Comparison of ENCODE assay signal across 19 cellular contexts in genomic region chr13:27634791-27635190, GRCh38.
"Had no signal": no experiment of that assay in that cellular context is flagged by ENCODE, and none has a peak within 500 bp of the region (broad histone marks: within the 10 kb centered on the region; RNA-seq: fewer than 3 reads in every experiment).

No MANE protein-coding gene starts in this region.

- ATAC-seq: activated CD8-positive, alpha-beta T cell treated with anti-CD3 and anti-CD28 coated beads, Interleukin-2, amount 10 ng/mL, durations not matched to agents 7 days and 5 days; activated naive CD8-positive, alpha-beta T cell treated with anti-CD3 and anti-CD28 coated beads, Interleukin-2, amount 50 U/mL, for 24 hours; left lung; natural killer cell treated with Interleukin-12 subunit alpha and Interleukin-12 subunit beta and Interleukin-15 and Interleukin-18, amount 100 ng/mL, for 72 hours; psoas muscle had no signal

- H3K36me3 ChIP-seq: cardiac muscle cell, right atrium auricular region had no signal

- H3K9me3 ChIP-seq: left lung, psoas muscle, right atrium auricular region, tibial nerve had no signal

- H3K27me3 ChIP-seq: cardiac muscle cell, left lung, right atrium auricular region, tibial nerve had no signal

- DNase-seq: activated CD4-positive, alpha-beta T cell treated with anti-CD3 and anti-CD28 coated beads for 1 hour; activated CD4-positive, alpha-beta T cell treated with anti-CD3 and anti-CD28 coated beads, Interleukin-2, amount 50 U/mL, for 1 hour; activated CD8-positive, alpha-beta T cell treated with anti-CD3 and anti-CD28 coated beads, Interleukin-2, amount 10 ng/mL, durations not matched to agents 7 days and 5 days; activated gamma-delta T cell; activated naive CD4-positive, alpha-beta T cell treated with anti-CD3 and anti-CD28 coated beads, Interleukin-2, amount 50 U/mL, for 16 hours; activated naive CD8-positive, alpha-beta T cell treated with anti-CD3 and anti-CD28 coated beads, Interleukin-2, amount 50 U/mL, for 24 hours; effector CD4-positive, alpha-beta T cell; left lung; psoas muscle; stimulated activated CD4-positive, alpha-beta T cell treated with anti-CD3 and anti-CD28 coated beads, Interleukin-4, amount 100 ng/mL, for 24 hours; stimulated activated naive CD8-positive, alpha-beta T cell treated with anti-CD3 and anti-CD28 coated beads, Interleukin-15, Interleukin-2, amounts not matched to agents 100 U/mL and 50 U/mL, for 24 hours; substantia nigra; T-helper 1 cell; T-helper 9 cell had no signal

- H3K4me3 ChIP-seq: cardiac muscle cell, left lung, lung, psoas muscle, right atrium auricular region, tibial nerve had no signal

- H3K27ac ChIP-seq: cardiac muscle cell, left lung, psoas muscle, right atrium auricular region, tibial nerve had no signal
